ENCODE assay signal across 7 cellular contexts in genomic region chr19:2611483-2612464, GRCh38.
DNase-seq lines count a peak whose midpoint lies in the region; ATAC-seq and TF ChIP-seq lines count a peak whose summit lies in the region.

No MANE protein-coding gene starts in this region.

- TF ChIP-seq CTCF in VCaP (conservative IDR thresholded peaks at IDR 0.05), result peak; percentile 57
- TF ChIP-seq CTCF in heart right ventricle (IDR thresholded peaks at IDR 0.05), result peak in 5 of 9 donors; percentile 0 to 18 (median 11)
- TF ChIP-seq CTCF in stomach (IDR thresholded peaks at IDR 0.05), result peak in 1 of 7 experiments; percentile 39

- no peak overlapping the region; the same call in 1 of the 2 replicates for H3K4me3 ChIP-seq in GM23248
- peak overlapping the region in 4 of 10 donors; percentile 33 to 57 (median 50) for H3K4me3 ChIP-seq in heart right ventricle
- peak overlapping the region in 2 of 4 donors; percentile 43 to 44 for H3K4me3 ChIP-seq in stomach

- H3K27me3 ChIP-seq in GM23248 (replicated peaks; ENCODE audit: insufficient read depth) (no peaks in the 10 kb centered on the region), heart right ventricle (peaks cover 0 to 5% (median 0%) of the 10 kb centered on the region in 7 donors), stomach (no peaks in the 10 kb centered on the region)

- DNase-seq in GM23248, result no peak
- no peak for DNase-seq in heart right ventricle
- DNase-seq in stomach, result no peak
- DNase-seq in kidney tubule cell (ENCODE audit: low spot score), result no peak

- intact Hi-C loops in heart right ventricle (cut with DNase I), result loop anchor here (1.0 to 10.0 kb wide), 10 partner anchors 31 to 447 kb away; partner anchors contain the start of genes GADD45B (in 2 of the 10) and DOT1L (in 1 of the 10)
- intact Hi-C loops in stomach (cut with DNase I; ENCODE audit: low total_unique reads), result loop anchor here (5.0 kb wide), 1 partner anchor 139 kb away; no protein-coding TSS in a partner anchor

- H3K9me3 ChIP-seq in GM23248 (ENCODE audit: low read depth), result no peaks in the 10 kb centered on the region
- H3K9me3 ChIP-seq in heart right ventricle, result peaks cover 0 to 6% (median 0%) of the 10 kb centered on the region in 11 donors
- H3K9me3 ChIP-seq in stomach, result peaks cover 0 to 7% (median 0%) of the 10 kb centered on the region in 4 donors

- H3K4me2 ChIP-seq in GM23248 (ENCODE audit: unreplicated experiment), result peak overlapping the region; percentile 30

- H3K79me2 ChIP-seq in GM23248 (ENCODE audit: insufficient read depth), result no peaks in the 10 kb centered on the region

- no peaks in the 10 kb centered on the region for H3K36me3 ChIP-seq in GM23248 (ENCODE audit: low read depth)
- no peaks in the 10 kb centered on the region for H3K36me3 ChIP-seq in heart right ventricle
- no peaks in the 10 kb centered on the region for H3K36me3 ChIP-seq in stomach

- 60 to 64% methylated on average over 34 of the region's 34 CpGs for WGBS in GM23248 (ENCODE audit: low coverage in 1 of 2, low lambda C conversion rate in 2 of 2, missing lambda C conversion rate in 2 of 2), 2 experiments
- 68 to 69% methylated on average over 34 of the region's 34 CpGs for WGBS in heart right ventricle, 2 donors
- WGBS in stomach, 5 donors, result 66 to 70% (median 69%) methylated on average over 34 of the region's 34 CpGs

- no peak overlapping the region for H2AFZ ChIP-seq in GM23248

- H3K27ac ChIP-seq in GM23248 (no peak overlapping the region), VCaP (no peak overlapping the region), heart right ventricle (peak overlapping the region in 8 of 10 donors; percentile 8 to 88 (median 86)), stomach (peak overlapping the region in 4 of 5 donors; percentile 85 to 92 (median 89))

- in situ Hi-C loops in GM23248 (cut with MboI), result loop anchor here (5.0 kb wide), 1 partner anchor 139 kb away; no protein-coding TSS in a partner anchor

- H3K9ac ChIP-seq in GM23248, result no peak overlapping the region

- TF ChIP-seq EP300 in stomach (IDR thresholded peaks at IDR 0.05), result no peak

- no peak for TF ChIP-seq POLR2A in stomach (IDR thresholded peaks at IDR 0.05)

- H3K9me2 ChIP-seq in GM23248 (ENCODE audit: insufficient read depth), result no peaks in the 10 kb centered on the region

- no peaks in the 10 kb centered on the region for H4K20me1 ChIP-seq in GM23248 (ENCODE audit: insufficient read depth)

- no peaks in the 10 kb centered on the region for H3F3A ChIP-seq in GM23248 (ENCODE audit: insufficient read depth)

- peak in 1 of 8 donors; percentile 5 for ATAC-seq in heart right ventricle
- ATAC-seq in GM19397 (IDR thresholded peaks at IDR 0.05; ENCODE audit: unreplicated experiment), result no peak
- no peak for ATAC-seq in HG02623 (IDR thresholded peaks at IDR 0.05; ENCODE audit: unreplicated experiment)

- H3K4me1 ChIP-seq in GM23248 (ENCODE audit: insufficient read depth) (no peaks in the 10 kb centered on the region), heart right ventricle (peaks cover 0 to 50% (median 18%) of the 10 kb centered on the region in 9 donors), stomach (peaks cover 10 to 39% (median 22%) of the 10 kb centered on the region in 4 donors)

Comparison
In these comparisons a context has a peak if more than half of its experiments do, and no peak if none do; other contexts are left out.
1. H3K27ac ChIP-seq: peak in heart right ventricle (8 of 10) and stomach (4 of 5); none in GM23248 (single experiment) and VCaP (single experiment).